Comparison of ENCODE assay signal across 9 cellular contexts in the genomic region with DNA sequence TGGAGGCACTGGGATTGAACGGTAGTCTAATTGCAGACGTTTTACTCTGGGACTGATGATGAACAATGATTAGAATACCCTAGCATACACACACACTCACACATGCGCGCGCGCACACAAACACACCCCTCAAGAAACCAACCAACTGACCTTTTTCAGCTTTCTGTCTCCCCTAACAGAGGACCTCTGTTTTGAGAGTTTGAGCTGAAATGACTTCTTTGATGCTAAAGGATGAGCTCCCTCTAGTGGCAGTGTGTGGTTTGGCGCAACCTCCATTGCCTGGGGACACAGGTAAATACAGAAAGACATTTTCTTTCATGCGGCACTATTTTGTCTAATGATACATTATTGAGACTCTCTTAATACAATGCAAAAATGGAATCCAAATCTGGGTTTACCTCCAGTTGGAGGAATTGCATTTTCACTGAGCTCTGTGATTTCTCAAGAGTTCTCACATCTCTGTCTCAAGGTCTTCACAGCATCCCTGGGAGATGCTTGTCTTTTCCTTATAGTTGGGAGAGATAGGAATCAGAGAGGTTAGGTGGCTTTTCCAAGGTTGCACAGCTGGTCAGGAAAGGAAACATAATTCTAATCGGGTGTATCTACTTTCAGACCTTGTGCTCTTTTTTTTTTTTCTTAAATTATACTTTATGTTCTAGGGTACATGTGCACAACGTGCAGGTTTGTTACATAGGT.
A peak's percentile ranks its signal among the peaks of the same experiment; 100 is the strongest.
DNase-seq lines count a peak whose midpoint lies in the region; ATAC-seq and TF ChIP-seq lines count a peak whose summit lies in the region.
"Had no signal": no experiment of that assay in that cellular context is flagged by ENCODE, and none has a peak within 500 bp of the region (broad histone marks: within the 10 kb centered on the region; RNA-seq: fewer than 3 reads in every experiment).

No MANE protein-coding gene starts in this region.

- ATAC-seq in GM18868 (IDR thresholded peaks at IDR 0.05; ENCODE audit: unreplicated experiment) (peak; percentile 70), HG03439 (IDR thresholded peaks at IDR 0.05; ENCODE audit: unreplicated experiment) (peak; percentile 74), naive B cell (ENCODE audit: low read depth in 2 of 2) (peak; percentile 46 to 50)

- H3K9me3 Mint-ChIP-seq in endothelial cell (ENCODE audit: unreplicated experiment) (no peaks in the 10 kb centered on the region), naive B cell (no peaks in the 10 kb centered on the region)
- H3K9me3 Mint-ChIP-seq: IgD-negative memory B cell had no signal

- H3K27me3 Mint-ChIP-seq in endothelial cell (ENCODE audit: unreplicated experiment) (peaks cover 4% of the 10 kb centered on the region), naive B cell (peaks cover 0 to 24% (median 0%) of the 10 kb centered on the region in 3 donors)

- DNase-seq in BE2C: peak; percentile 68
- DNase-seq in NCI-H82 treated with DMSO at 0.1 percent for 48 hours (lab: John Stamatoyannopoulos, UW; ENCODE audit: unreplicated experiment): peak; percentile 35
- peak; percentile 81 for DNase-seq in activated CD8-positive, alpha-beta memory T cell treated with anti-CD3 and anti-CD28 coated beads for 24 hours
- peak; percentile 71 for DNase-seq in endothelial cell (ENCODE audit: low spot score)
- peak; percentile 43 for DNase-seq in naive B cell
- peak; percentile 32 for DNase-seq in stimulated activated naive CD4-positive, alpha-beta T cell treated with Interleukin-2 at 50 U/mL for 16 hours (lab: John Stamatoyannopoulos, UW)

- H3K4me3 Mint-ChIP-seq in endothelial cell (ENCODE audit: unreplicated experiment): no peak overlapping the region
- no peak overlapping the region for H3K4me3 Mint-ChIP-seq in naive B cell
- H3K4me3 Mint-ChIP-seq: IgD-negative memory B cell had no signal

- no peaks in the 10 kb centered on the region for H3K4me1 ChIP-seq in BE2C

- H3K27ac Mint-ChIP-seq in endothelial cell (ENCODE audit: unreplicated experiment) (no peak overlapping the region), naive B cell (no peak overlapping the region)
- H3K27ac Mint-ChIP-seq: IgD-negative memory B cell had no signal

- H3K9me3 ChIP-seq in BE2C: no peaks in the 10 kb centered on the region

- no peak overlapping the region for H3K4me3 ChIP-seq in BE2C (ENCODE audit: low read depth, low read length)

- H3K36me3 Mint-ChIP-seq in endothelial cell (ENCODE audit: low read depth, unreplicated experiment) (no peaks in the 10 kb centered on the region), naive B cell (no peaks in the 10 kb centered on the region)
- H3K36me3 Mint-ChIP-seq: IgD-negative memory B cell had no signal

- H3K27me3 ChIP-seq in BE2C: no peaks in the 10 kb centered on the region; the same call in 1 of the 2 replicates

- peak; percentile 98 for TF ChIP-seq CTCF in BE2C (IDR thresholded peaks at IDR 0.05; ENCODE audit: low read depth, low read length)
- peak; percentile 86 for TF ChIP-seq CTCF in endothelial cell (IDR thresholded peaks at IDR 0.05; ENCODE audit: unreplicated experiment)

- no peaks in the 10 kb centered on the region for H3K36me3 ChIP-seq in BE2C

- H3K4me1 Mint-ChIP-seq in endothelial cell (ENCODE audit: unreplicated experiment): peaks cover 25% of the 10 kb centered on the region
- peaks cover 6 to 10% (median 7%) of the 10 kb centered on the region in 3 donors for H3K4me1 Mint-ChIP-seq in naive B cell
